Comparison of ENCODE assay signal across 22 cellular contexts in the genomic region with DNA sequence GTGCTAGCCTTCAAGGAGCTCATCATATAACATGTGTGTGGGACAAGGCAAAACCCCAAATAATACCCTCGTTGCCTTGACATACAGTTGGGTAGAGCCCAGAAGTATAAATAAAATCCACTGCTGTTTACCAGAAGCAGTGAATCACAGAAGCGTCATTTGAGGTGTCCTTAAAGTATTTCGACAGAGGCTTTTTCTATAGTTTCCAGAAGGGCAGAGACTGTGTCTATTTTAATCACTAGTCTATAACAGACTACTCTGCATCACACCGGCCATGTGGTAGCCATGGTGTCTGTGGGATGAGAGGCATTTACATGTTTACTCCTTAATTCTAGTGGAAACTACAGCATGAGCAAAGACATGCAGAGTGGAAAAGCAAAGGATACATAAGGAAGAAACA.
DNase-seq lines count a peak whose midpoint lies in the region.
"Had no signal": no experiment of that assay in that cellular context is flagged by ENCODE, and none has a peak within 500 bp of the region (broad histone marks: within the 10 kb centered on the region; RNA-seq: fewer than 3 reads in every experiment).

No MANE protein-coding gene starts in this region.

- intact Hi-C loops in dendritic cell treated with granulocyte-macrophage colony-stimulating factor and Interleukin-4, amounts not matched to agents 40 ng/mL and 50 ng/mL, for 4 days (cut with micrococcal nuclease) = no loop called here

- no peaks in the 10 kb centered on the region for H3K9me3 Mint-ChIP-seq in dendritic cell treated with granulocyte-macrophage colony-stimulating factor and Interleukin-4, amounts not matched to agents 40 ng/mL and 50 ng/mL, for 4 days
- no peaks in the 10 kb centered on the region for H3K9me3 Mint-ChIP-seq in T-helper 2 cell treated with Interferon-gamma antibody and Interleukin-4, amounts not matched to agents 5 μg/mL and 100 μg/mL, for 36 hours

- H3K27me3 Mint-ChIP-seq in dendritic cell treated with granulocyte-macrophage colony-stimulating factor and Interleukin-4, amounts not matched to agents 40 ng/mL and 50 ng/mL, for 4 days = peaks cover 12% of the 10 kb centered on the region
- no peaks in the 10 kb centered on the region for H3K27me3 Mint-ChIP-seq in T-helper 2 cell treated with Interferon-gamma antibody and Interleukin-4, amounts not matched to agents 5 μg/mL and 100 μg/mL, for 36 hours (ENCODE audit: low read depth)

- H3K4me3 Mint-ChIP-seq in dendritic cell treated with granulocyte-macrophage colony-stimulating factor and Interleukin-4, amounts not matched to agents 40 ng/mL and 50 ng/mL, for 4 days = no peak overlapping the region
- no peak overlapping the region for H3K4me3 Mint-ChIP-seq in T-helper 2 cell treated with Interferon-gamma antibody and Interleukin-4, amounts not matched to agents 5 μg/mL and 100 μg/mL, for 36 hours
- H3K4me3 Mint-ChIP-seq: CD14-positive monocyte; CD8-positive, alpha-beta memory T cell had no signal

- peaks cover 16% of the 10 kb centered on the region for H3K4me1 Mint-ChIP-seq in dendritic cell treated with granulocyte-macrophage colony-stimulating factor and Interleukin-4, amounts not matched to agents 40 ng/mL and 50 ng/mL, for 4 days (ENCODE audit: low read depth)
- no peaks in the 10 kb centered on the region for H3K4me1 Mint-ChIP-seq in T-helper 2 cell treated with Interferon-gamma antibody and Interleukin-4, amounts not matched to agents 5 μg/mL and 100 μg/mL, for 36 hours (ENCODE audit: low read depth)
- H3K4me1 Mint-ChIP-seq: CD14-positive monocyte; CD8-positive, alpha-beta memory T cell had no signal

- peaks cover 99% of the 10 kb centered on the region for H3K36me3 Mint-ChIP-seq in dendritic cell treated with granulocyte-macrophage colony-stimulating factor and Interleukin-4, amounts not matched to agents 40 ng/mL and 50 ng/mL, for 4 days (ENCODE audit: low read depth)
- H3K36me3 Mint-ChIP-seq in T-helper 2 cell treated with Interferon-gamma antibody and Interleukin-4, amounts not matched to agents 5 μg/mL and 100 μg/mL, for 36 hours (ENCODE audit: low read depth) = no peaks in the 10 kb centered on the region
- H3K36me3 Mint-ChIP-seq: CD14-positive monocyte; CD8-positive, alpha-beta memory T cell had no signal

- peak; percentile 20 for DNase-seq in AG08396 (ENCODE audit: low spot score)
- peak; percentile 56 for DNase-seq in HCEC 1CT
- DNase-seq in fibroblast of peridontal ligament (ENCODE audit: extremely low read depth) = peak; percentile 73
- DNase-seq in H4 (ENCODE audit: low spot score) = no peak
- no peak for DNase-seq in activated CD4-positive, alpha-beta T cell treated with anti-CD3 and anti-CD28 coated beads for 1 hour
- no peak for DNase-seq in NCI-H345 (lab: John Stamatoyannopoulos, UW)
- no peak for DNase-seq in T-helper 2 cell treated with Interferon-gamma antibody and Interleukin-4, amounts not matched to agents 5 μg/mL and 100 μg/mL, for 36 hours (ENCODE audit: low spot score)
- DNase-seq: BE2C; CD8-positive, alpha-beta memory T cell; DMS 273 treated with DMSO at 0.1 percent for 48 hours; DMS79 treated with DMSO at 0.1 percent for 48 hours; KG1; NCI-H1092 treated with DMSO at 0.1 percent for 48 hours; NCI-H1436 treated with DMSO at 0.1 percent for 48 hours; NCI-H187 treated with DMSO at 0.1 percent for 48 hours; NCI-H2171 treated with DMSO at 0.1 percent for 48 hours; NCI-H524 treated with DMSO at 0.1 percent for 48 hours; NCI-H774; Right ventricle myocardium superior; RPMI8226 had no signal

- peak overlapping the region; percentile 3 for H3K27ac Mint-ChIP-seq in dendritic cell treated with granulocyte-macrophage colony-stimulating factor and Interleukin-4, amounts not matched to agents 40 ng/mL and 50 ng/mL, for 4 days
- no peak overlapping the region for H3K27ac Mint-ChIP-seq in T-helper 2 cell treated with Interferon-gamma antibody and Interleukin-4, amounts not matched to agents 5 μg/mL and 100 μg/mL, for 36 hours
- H3K27ac Mint-ChIP-seq: CD14-positive monocyte; CD8-positive, alpha-beta memory T cell had no signal

Comparison
In these comparisons a context has a peak if more than half of its experiments do, and no peak if none do; other contexts are left out.
1. DNase-seq: peak in AG08396 (single experiment), HCEC 1CT (single experiment) and fibroblast of peridontal ligament (single experiment); none in H4 (single experiment), activated CD4-positive, alpha-beta T cell treated with anti-CD3 and anti-CD28 coated beads for 1 hour (single experiment), NCI-H345 (single experiment) and T-helper 2 cell treated with Interferon-gamma antibody and Interleukin-4, amounts not matched to agents 5 μg/mL and 100 μg/mL, for 36 hours (single experiment).